In the genomic region with DNA sequence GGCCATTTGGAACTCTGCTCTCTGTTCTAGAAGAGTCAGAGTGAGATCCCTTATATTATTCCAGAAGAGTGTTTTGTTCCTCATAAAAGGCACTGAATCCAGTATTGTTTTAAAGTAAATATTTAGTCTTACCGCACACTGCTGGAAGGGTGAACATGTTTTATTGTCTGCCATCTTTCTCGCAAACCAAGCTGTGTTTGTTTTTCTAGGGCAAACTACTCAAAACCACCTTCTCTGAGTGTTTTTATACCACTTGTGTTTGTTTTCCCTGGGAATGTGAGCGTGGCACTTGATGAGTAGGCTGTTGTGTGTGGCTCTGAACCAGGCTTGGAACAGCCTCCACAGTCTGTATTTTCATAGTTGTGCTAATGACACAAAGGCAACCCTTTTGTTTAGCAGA, we compare ENCODE assay signal across 14 cellular contexts.
DNase-seq lines count a peak whose midpoint lies in the region; ATAC-seq and TF ChIP-seq lines count a peak whose summit lies in the region.
"Had no signal": no experiment of that assay in that cellular context is flagged by ENCODE, and none has a peak within 500 bp of the region (broad histone marks: within the 10 kb centered on the region; RNA-seq: fewer than 3 reads in every experiment).

No MANE protein-coding gene starts in this region.

- intact Hi-C loops in thyroid gland (cut with DNase I): no loop called here

- H3K27me3 ChIP-seq in thyroid gland: no peaks in the 10 kb centered on the region

- no peak overlapping the region for H3K4me3 ChIP-seq in thyroid gland (replicated peaks in 1 of 3)

- ATAC-seq in GM18519 (IDR thresholded peaks at IDR 0.05; ENCODE audit: low FRiP score, unreplicated experiment) (no peak), HG03469 (IDR thresholded peaks at IDR 0.05; ENCODE audit: unreplicated experiment) (no peak), GM21723 (IDR thresholded peaks at IDR 0.05; ENCODE audit: unreplicated experiment) (no peak)
- ATAC-seq: CD8-positive, alpha-beta T cell had no signal

- peaks cover 4 to 11% of the 10 kb centered on the region in 2 donors for H3K4me1 ChIP-seq in thyroid gland

- TF ChIP-seq POLR2A in thyroid gland (IDR thresholded peaks at IDR 0.05): no peak

- WGBS in thyroid gland, 2 donors: 25 to 39% methylated on average over 3 of the region's 3 CpGs

- no peak for TF ChIP-seq CTCF in thyroid gland (IDR thresholded peaks at IDR 0.05)

- H3K36me3 ChIP-seq in thyroid gland: no peaks in the 10 kb centered on the region

- peak overlapping the region; percentile 67 to 88 (median 76) for H3K27ac ChIP-seq in thyroid gland

- H3K9me3 ChIP-seq in thyroid gland: no peaks in the 10 kb centered on the region

- DNase-seq in NCI-H526 treated with DMSO at 0.1 percent for 48 hours (lab: John Stamatoyannopoulos, UW) (peak; percentile 20), NCI-H526 (lab: John Stamatoyannopoulos, UW) (no peak), NCI-H345 treated with DMSO at 0.1 percent for 48 hours (lab: John Stamatoyannopoulos, UW; ENCODE audit: unreplicated experiment) (peak; percentile 95), fibroblast of gingiva (ENCODE audit: low read depth) (peak; percentile 71), thyroid gland (peak; percentile 75 to 79)
- DNase-seq: 8988T; activated CD4-positive, alpha-beta T cell treated with anti-CD3 and anti-CD28 coated beads, Interleukin-2, amount 50 U/mL, for 48 hours; CD8-positive, alpha-beta T cell; HFFc6; mesendoderm; NCI-H1694 had no signal

Comparison
In these comparisons a context has a peak if more than half of its experiments do, and no peak if none do; other contexts are left out.
1. DNase-seq: peak in NCI-H526 treated with DMSO at 0.1 percent for 48 hours (single experiment), NCI-H345 treated with DMSO at 0.1 percent for 48 hours (single experiment), fibroblast of gingiva (single experiment) and thyroid gland (2 of 2); none in NCI-H526 (0 of 2).